ENCODE assay signal across 10 cellular contexts in genomic region chr1:175317309-175317708, GRCh38.
A peak's percentile ranks its signal among the peaks of the same experiment; 100 is the strongest.
DNase-seq lines count a peak whose midpoint lies in the region; ATAC-seq and TF ChIP-seq lines count a peak whose summit lies in the region.
"Had no signal": no experiment of that assay in that cellular context is flagged by ENCODE, and none has a peak within 500 bp of the region (broad histone marks: within the 10 kb centered on the region; RNA-seq: fewer than 3 reads in every experiment).

No MANE protein-coding gene starts in this region.

- peak overlapping the region in 1 of 2 donors; percentile 39 for H3K27ac ChIP-seq in right atrium auricular region
- no peak overlapping the region for H3K27ac ChIP-seq in thyroid gland
- H3K27ac ChIP-seq: SK-N-MC had no signal

- CTCF ChIA-PET in activated B cell treated with CpG ODN at 0.5 μM for 24 hours (lab: Charles Lee), result interaction anchor here (1.1 to 13.5 kb wide), 10 partner anchors 9 to 168 kb away, joined by 3 to 303 read pairs (median 12); no protein-coding TSS in a partner anchor

- no peak for TF ChIP-seq POLR2A in thyroid gland (IDR thresholded peaks at IDR 0.05)

- no peaks in the 10 kb centered on the region for H3K36me3 Mint-ChIP-seq in activated B cell treated with CpG ODN at 0.5 μM for 24 hours (ENCODE audit: low read depth)

- no peak overlapping the region for H3K4me3 ChIP-seq in right atrium auricular region
- no peak overlapping the region for H3K4me3 ChIP-seq in thyroid gland (replicated peaks in 1 of 3)
- H3K4me3 ChIP-seq: SK-N-MC had no signal

- DNase-seq in stimulated activated CD4-positive, alpha-beta T cell treated with anti-CD3 and anti-CD28 coated beads, Interleukin-15, amount 100 ng/mL, for 24 hours, result peak; percentile 25
- DNase-seq in stimulated activated CD4-positive, alpha-beta T cell treated with anti-CD3 and anti-CD28 coated beads, Interleukin-4, amount 100 ng/mL, for 4 hours, result no peak
- DNase-seq in activated B cell treated with CpG ODN at 0.5 μM for 24 hours (no peak), right atrium auricular region (ENCODE audit: low spot score) (no peak), NCI-H2171 (lab: John Stamatoyannopoulos, UW) (no peak), thyroid gland (no peak), head of caudate nucleus (no peak)
- no peak for DNase-seq in activated CD8-positive, alpha-beta memory T cell treated with anti-CD3 and anti-CD28 coated beads for 24 hours
- DNase-seq: GF-D8 had no signal

- no peaks in the 10 kb centered on the region for H3K36me3 ChIP-seq in right atrium auricular region
- no peaks in the 10 kb centered on the region for H3K36me3 ChIP-seq in thyroid gland

- ATAC-seq in activated B cell treated with CpG ODN at 0.5 μM for 24 hours (ENCODE audit: low read depth), result peak; percentile 38

- H3K4me1 Mint-ChIP-seq in activated B cell treated with CpG ODN at 0.5 μM for 24 hours, result peaks cover 29% of the 10 kb centered on the region

- no peak overlapping the region for H3K27ac Mint-ChIP-seq in activated B cell treated with CpG ODN at 0.5 μM for 24 hours

- intact Hi-C loops in activated B cell treated with CpG ODN at 0.5 μM for 24 hours (cut with micrococcal nuclease), result loop anchor here (5.0 to 10.0 kb wide), 3 partner anchors 45 to 757 kb away; no protein-coding TSS in a partner anchor
- intact Hi-C loops in thyroid gland (cut with DNase I), result no loop called here
- intact Hi-C loops in head of caudate nucleus (cut with DNase I), result no loop called here

- no peaks in the 10 kb centered on the region for H3K9me3 ChIP-seq in right atrium auricular region
- H3K9me3 ChIP-seq in thyroid gland, result no peaks in the 10 kb centered on the region

- no peaks in the 10 kb centered on the region for H3K9me3 Mint-ChIP-seq in activated B cell treated with CpG ODN at 0.5 μM for 24 hours

- H3K27me3 ChIP-seq in right atrium auricular region (no peaks in the 10 kb centered on the region), thyroid gland (no peaks in the 10 kb centered on the region)

- POLR2A ChIA-PET in activated B cell treated with CpG ODN at 0.5 μM for 24 hours (lab: Charles Lee), result interaction anchor here (1.1 to 2.9 kb wide), 4 partner anchors 108 to 166 kb away, joined by 3 to 17 read pairs (median 4); no protein-coding TSS in a partner anchor

- H3K4me1 ChIP-seq in right atrium auricular region, result peaks cover 0 to 16% of the 10 kb centered on the region in 2 donors
- peaks cover 0 to 7% of the 10 kb centered on the region in 2 donors for H3K4me1 ChIP-seq in thyroid gland

- H3K4me3 Mint-ChIP-seq in activated B cell treated with CpG ODN at 0.5 μM for 24 hours, result no peak overlapping the region

- H3K27me3 Mint-ChIP-seq in activated B cell treated with CpG ODN at 0.5 μM for 24 hours, result no peaks in the 10 kb centered on the region

- TF ChIP-seq CTCF in activated B cell treated with CpG ODN at 0.5 μM for 24 hours (IDR thresholded peaks at IDR 0.05) (no peak), right atrium auricular region (IDR thresholded peaks at IDR 0.05) (peak; percentile 17 to 51), thyroid gland (IDR thresholded peaks at IDR 0.05) (peak in 1 of 6 experiments; percentile 29)
